ENCODE assay signal across 1 cellular context in genomic region chr7:127588019-127588696, GRCh38.
TF ChIP-seq lines count a peak whose summit lies in the region.

Gene ARF5, plus strand, starts transcription at chr7:127588411. Its CDS starts 88 bp downstream, at chr7:127588499.

TF ChIP-seq in K562, 482 proteins besides CTCF, POLR2A, EP300 and RAD21 (continued from another document):
- TF ChIP-seq ZNF184 (CRISPR knock-in tag; IDR thresholded peaks at IDR 0.05) (no peak), PHF20 (IDR thresholded peaks at IDR 0.05; ENCODE audit: partially characterized antibody) (peak; percentile 70), TEAD1 (CRISPR knock-in tag; IDR thresholded peaks at IDR 0.05) (no peak; a peak in 2 of 4 replicates), KAT7 (CRISPR knock-in tag; IDR thresholded peaks at IDR 0.05; ENCODE audit: borderline replicate concordance) (peak; percentile 90; the same call in 1 of the 2 replicates), NR2C2 (CRISPR knock-in tag; IDR thresholded peaks at IDR 0.05) (no peak), NR2C2 (tag; IDR thresholded peaks at IDR 0.05) (no peak), TCF7L2 (IDR thresholded peaks at IDR 0.05; ENCODE audit: low read depth, low read length) (no peak), NRF1 (conservative IDR thresholded peaks at IDR 0.05 in 1 of 2, IDR thresholded peaks at IDR 0.05 in 1 of 2) (peak; percentile 49 to 62; a peak in 3 of 4 replicates), CCNT2 (IDR thresholded peaks at IDR 0.05; ENCODE audit: borderline replicate concordance, extremely low read depth, insufficient read length, low read depth, low read length) (peak; percentile 87), MCM2 (IDR thresholded peaks at IDR 0.05; ENCODE audit: low read depth) (no peak), USF1 (CRISPR knock-in tag; IDR thresholded peaks at IDR 0.05) (no peak), MAFG (tag; conservative IDR thresholded peaks at IDR 0.05) (no peak), XRCC5 (IDR thresholded peaks at IDR 0.05; ENCODE audit: low read depth, low read length) (no peak), SMAD4 (CRISPR knock-in tag; conservative IDR thresholded peaks at IDR 0.05) (peak; percentile 46; the same call in 1 of the 2 replicates), RHOXF2B (CRISPR knock-in tag; conservative IDR thresholded peaks at IDR 0.05) (no peak), RB1 (IDR thresholded peaks at IDR 0.05; ENCODE audit: low read depth) (peak; percentile 90), ZNF583 (CRISPR knock-in tag; IDR thresholded peaks at IDR 0.05) (0 out of 2 replicates have a peak, but pooled peaks have one; percentile 6), FOXK1 (CRISPR knock-in tag; IDR thresholded peaks at IDR 0.05; ENCODE audit: borderline replicate concordance) (0 out of 2 replicates have a peak, but pooled peaks have one; percentile 29), ATF7 (IDR thresholded peaks at IDR 0.05) (0 out of 2 replicates have a peak, but pooled peaks have one; percentile 12), ELF2 (CRISPR knock-in tag; IDR thresholded peaks at IDR 0.05) (no peak), TAF1 (IDR thresholded peaks at IDR 0.05; ENCODE audit: control insufficient read depth, extremely low read depth, insufficient read depth, low read length, severe bottlenecking) (peak; percentile 81), KDM1A (IDR thresholded peaks at IDR 0.05) (peak in 1 of 2 experiments; percentile 30; a peak in 1 of 4 replicates), ERF (CRISPR knock-in tag; IDR thresholded peaks at IDR 0.05) (peak; percentile 39; the same call in 1 of the 2 replicates), COPS2 (conservative IDR thresholded peaks at IDR 0.05) (no peak), TGIF2 (CRISPR knock-in tag; IDR thresholded peaks at IDR 0.05) (no peak), DNMT1 (IDR thresholded peaks at IDR 0.05) (no peak), KDM5B (IDR thresholded peaks at IDR 0.05; ENCODE audit: insufficient replicate concordance, low read depth, low read length) (peak; percentile 81), ATF6 (CRISPR knock-in tag; IDR thresholded peaks at IDR 0.05) (no peak; the same call in 1 of the 2 replicates), TRIM24 (IDR thresholded peaks at IDR 0.05) (no peak), CREB3 (tag; conservative IDR thresholded peaks at IDR 0.05; ENCODE audit: low read depth) (0 out of 2 replicates have a peak, but pooled peaks have one; percentile 13), ZNF324 (CRISPR knock-in tag; IDR thresholded peaks at IDR 0.05) (no peak), CXXC5 (CRISPR knock-in tag; IDR thresholded peaks at IDR 0.05) (peak; percentile 70), ZBTB49 (CRISPR knock-in tag; IDR thresholded peaks at IDR 0.05; ENCODE audit: borderline replicate concordance) (0 out of 2 replicates have a peak, but pooled peaks have one; percentile 81), LCOR (CRISPR knock-in tag; IDR thresholded peaks at IDR 0.05) (0 out of 2 replicates have a peak, but pooled peaks have one; percentile 17), CGGBP1 (CRISPR knock-in tag; IDR thresholded peaks at IDR 0.05) (no peak), ZNF133 (CRISPR knock-in tag; IDR thresholded peaks at IDR 0.05) (0 out of 2 replicates have a peak, but pooled peaks have one; percentile 38), XRCC3 (IDR thresholded peaks at IDR 0.05) (no peak), ZNF584 (CRISPR knock-in tag; IDR thresholded peaks at IDR 0.05; ENCODE audit: low read depth) (no peak)
